Comparison of ENCODE assay signal across 1 cellular context in the genomic region with DNA sequence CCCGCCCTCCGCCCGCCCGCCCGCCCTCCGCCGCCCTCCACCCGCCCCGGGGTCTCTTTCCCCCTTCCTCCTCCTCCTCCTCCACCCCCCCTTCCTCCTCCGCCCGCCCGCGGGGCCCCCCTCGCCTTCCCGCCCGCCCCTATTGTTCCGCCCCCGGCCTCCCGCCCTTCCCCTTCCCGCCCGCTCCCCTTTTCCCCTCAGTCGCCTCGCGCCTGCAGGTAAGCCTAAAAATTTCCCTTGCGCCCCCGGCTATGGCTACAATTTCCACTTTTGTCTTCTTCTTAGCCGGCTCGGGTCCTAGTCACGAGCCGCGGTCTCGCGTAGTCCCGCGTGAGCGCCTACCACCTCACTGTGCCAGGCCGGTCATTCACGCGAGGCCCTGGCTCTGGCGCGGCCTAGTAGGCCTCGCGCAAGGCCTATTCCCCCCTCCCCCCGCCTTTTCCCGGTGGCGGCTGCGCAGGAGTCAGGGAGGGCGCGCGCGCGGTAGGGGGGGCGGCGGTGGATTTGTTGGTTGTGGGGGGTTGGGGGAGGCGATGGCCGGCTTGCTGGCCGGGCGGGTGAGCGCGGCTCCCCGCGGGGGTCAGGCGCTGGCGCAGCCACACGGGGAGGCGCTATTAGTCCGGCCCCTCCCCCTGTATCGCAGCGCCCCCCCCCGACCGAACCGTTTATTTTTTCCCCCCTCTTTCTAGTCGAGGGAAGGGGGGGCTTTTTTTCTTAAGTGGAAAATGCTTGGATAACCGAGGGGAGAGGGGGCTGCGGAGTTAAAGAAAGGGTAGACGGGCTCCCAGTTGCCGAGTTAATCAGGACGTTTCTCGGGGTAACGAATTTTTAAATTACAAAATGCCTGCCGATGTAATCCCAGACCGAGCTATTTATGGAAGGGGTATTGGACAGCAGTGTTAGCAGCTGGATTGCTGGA.
A peak's percentile ranks its signal among the peaks of the same experiment; 100 is the strongest.
TF ChIP-seq lines count a peak whose summit lies in the region.

No MANE protein-coding gene starts in this region.

TF ChIP-seq in HepG2, 621 proteins besides CTCF, POLR2A, EP300 and RAD21 (continued from another document and continues in another):
- TF ChIP-seq ZNF17 (CRISPR knock-in tag; IDR thresholded peaks at IDR 0.05) (no peak), ZNF562 (CRISPR knock-in tag; IDR thresholded peaks at IDR 0.05; ENCODE audit: borderline replicate concordance) (no peak), RFX3 (CRISPR knock-in tag; IDR thresholded peaks at IDR 0.05) (no peak), KLF15 (CRISPR knock-in tag; IDR thresholded peaks at IDR 0.05; ENCODE audit: borderline replicate concordance) (no peak), NR3C1 (CRISPR knock-in tag; IDR thresholded peaks at IDR 0.05) (no peak), ATAD3A (CRISPR knock-in tag; IDR thresholded peaks at IDR 0.05) (0 out of 2 replicates have a peak, but pooled peaks have one; percentile 75), HMG20B (CRISPR knock-in tag; conservative IDR thresholded peaks at IDR 0.05) (no peak), IKZF1 (IDR thresholded peaks at IDR 0.05) (no peak), MIXL1 (CRISPR knock-in tag; IDR thresholded peaks at IDR 0.05) (no peak), ZNF772 (CRISPR knock-in tag; IDR thresholded peaks at IDR 0.05) (no peak), NFIC (IDR thresholded peaks at IDR 0.05; ENCODE audit: low read length) (no peak), KDM5A (IDR thresholded peaks at IDR 0.05; ENCODE audit: borderline replicate concordance, low read length) (peak; percentile 71; the same call in 1 of the 2 replicates), PHF8 (CRISPR knock-in tag; IDR thresholded peaks at IDR 0.05) (peak; percentile 99), TSC22D2 (CRISPR knock-in tag; IDR thresholded peaks at IDR 0.05; ENCODE audit: borderline replicate concordance) (no peak), KDM1A (CRISPR knock-in tag; IDR thresholded peaks at IDR 0.05) (no peak), HDAC6 (IDR thresholded peaks at IDR 0.05; ENCODE audit: low read depth, low read length) (no peak), ONECUT2 (CRISPR knock-in tag; IDR thresholded peaks at IDR 0.05) (no peak), ISX (CRISPR knock-in tag; conservative IDR thresholded peaks at IDR 0.05) (no peak; the same call in 1 of the 2 replicates), PHF21A (CRISPR knock-in tag; IDR thresholded peaks at IDR 0.05) (no peak), HMG20A (CRISPR knock-in tag; IDR thresholded peaks at IDR 0.05; ENCODE audit: borderline replicate concordance) (no peak), ZNF720 (CRISPR knock-in tag; IDR thresholded peaks at IDR 0.05) (0 out of 2 replicates have a peak, but pooled peaks have one; percentile 82), SIN3B (IDR thresholded peaks at IDR 0.05; ENCODE audit: low read length) (no peak), ZFYVE20 (CRISPR knock-in tag; IDR thresholded peaks at IDR 0.05; ENCODE audit: borderline replicate concordance, low read depth) (no peak), ATF1 (CRISPR knock-in tag; IDR thresholded peaks at IDR 0.05) (no peak), HNRNPLL (IDR thresholded peaks at IDR 0.05; ENCODE audit: low read depth, low read length, poor library complexity, severe bottlenecking) (no peak), ZNF501 (CRISPR knock-in tag; IDR thresholded peaks at IDR 0.05) (no peak), PAWR (CRISPR knock-in tag; IDR thresholded peaks at IDR 0.05; ENCODE audit: borderline replicate concordance) (no peak), MBNL3 (CRISPR knock-in tag; conservative IDR thresholded peaks at IDR 0.05) (no peak), SALL1 (CRISPR knock-in tag; IDR thresholded peaks at IDR 0.05) (peak; percentile 62), ATF7 (IDR thresholded peaks at IDR 0.05) (no peak), ATF7 (CRISPR knock-in tag; IDR thresholded peaks at IDR 0.05) (no peak), HOXA5 (CRISPR knock-in tag; IDR thresholded peaks at IDR 0.05) (peak; percentile 29; the same call in 1 of the 2 replicates), SETDB1 (CRISPR knock-in tag; IDR thresholded peaks at IDR 0.05; ENCODE audit: borderline replicate concordance) (no peak), ZNF460 (CRISPR knock-in tag; IDR thresholded peaks at IDR 0.05; ENCODE audit: borderline replicate concordance) (no peak), ZNF124 (CRISPR knock-in tag; IDR thresholded peaks at IDR 0.05) (no peak; the same call in 1 of the 2 replicates), PHF20 (CRISPR knock-in tag; IDR thresholded peaks at IDR 0.05) (no peak), RFXANK (CRISPR knock-in tag; IDR thresholded peaks at IDR 0.05) (no peak), ZNF33B (CRISPR knock-in tag; IDR thresholded peaks at IDR 0.05) (no peak), MIER2 (CRISPR knock-in tag; IDR thresholded peaks at IDR 0.05) (no peak), ZNF432 (CRISPR knock-in tag; IDR thresholded peaks at IDR 0.05; ENCODE audit: borderline replicate concordance) (no peak), ZFP36L1 (CRISPR knock-in tag; IDR thresholded peaks at IDR 0.05) (no peak), MTA1 (CRISPR knock-in tag; IDR thresholded peaks at IDR 0.05; ENCODE audit: borderline replicate concordance) (no peak), SAP130 (CRISPR knock-in tag; IDR thresholded peaks at IDR 0.05; ENCODE audit: low read depth) (peak; percentile 29; the same call in 1 of the 2 replicates), ZNF614 (CRISPR knock-in tag; IDR thresholded peaks at IDR 0.05; ENCODE audit: borderline replicate concordance) (no peak), ZNF44 (CRISPR knock-in tag; IDR thresholded peaks at IDR 0.05) (no peak)
- TF ChIP-seq, protein P1, sequence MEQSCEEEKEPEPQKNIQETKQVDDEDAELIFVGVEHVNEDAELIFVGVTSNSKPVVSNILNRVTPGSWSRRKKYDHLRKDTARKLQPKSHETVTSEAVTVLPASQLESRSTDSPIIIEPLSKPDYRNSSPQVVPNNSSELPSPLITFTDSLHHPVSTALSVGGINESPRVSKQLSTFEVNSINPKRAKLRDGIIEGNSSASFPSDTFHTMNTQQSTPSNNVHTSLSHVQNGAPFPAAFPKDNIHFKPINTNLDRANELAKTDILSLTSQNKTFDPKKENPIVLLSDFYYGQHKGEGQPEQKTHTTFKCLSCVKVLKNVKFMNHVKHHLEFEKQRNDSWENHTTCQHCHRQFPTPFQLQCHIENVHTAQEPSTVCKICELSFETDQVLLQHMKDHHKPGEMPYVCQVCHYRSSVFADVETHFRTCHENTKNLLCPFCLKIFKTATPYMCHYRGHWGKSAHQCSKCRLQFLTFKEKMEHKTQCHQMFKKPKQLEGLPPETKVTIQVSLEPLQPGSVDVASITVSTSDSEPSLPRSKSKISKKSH (CRISPR knock-in tag; IDR thresholded peaks at IDR 0.05; ENCODE audit: borderline replicate concordance) = 0 out of 2 replicates have a peak, but pooled peaks have one; percentile 32
- TF ChIP-seq, protein P2, sequence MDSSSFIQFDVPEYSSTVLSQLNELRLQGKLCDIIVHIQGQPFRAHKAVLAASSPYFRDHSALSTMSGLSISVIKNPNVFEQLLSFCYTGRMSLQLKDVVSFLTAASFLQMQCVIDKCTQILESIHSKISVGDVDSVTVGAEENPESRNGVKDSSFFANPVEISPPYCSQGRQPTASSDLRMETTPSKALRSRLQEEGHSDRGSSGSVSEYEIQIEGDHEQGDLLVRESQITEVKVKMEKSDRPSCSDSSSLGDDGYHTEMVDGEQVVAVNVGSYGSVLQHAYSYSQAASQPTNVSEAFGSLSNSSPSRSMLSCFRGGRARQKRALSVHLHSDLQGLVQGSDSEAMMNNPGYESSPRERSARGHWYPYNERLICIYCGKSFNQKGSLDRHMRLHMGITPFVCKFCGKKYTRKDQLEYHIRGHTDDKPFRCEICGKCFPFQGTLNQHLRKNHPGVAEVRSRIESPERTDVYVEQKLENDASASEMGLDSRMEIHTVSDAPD (CRISPR knock-in tag; IDR thresholded peaks at IDR 0.05) = no peak
- TF ChIP-seq, protein P3, sequence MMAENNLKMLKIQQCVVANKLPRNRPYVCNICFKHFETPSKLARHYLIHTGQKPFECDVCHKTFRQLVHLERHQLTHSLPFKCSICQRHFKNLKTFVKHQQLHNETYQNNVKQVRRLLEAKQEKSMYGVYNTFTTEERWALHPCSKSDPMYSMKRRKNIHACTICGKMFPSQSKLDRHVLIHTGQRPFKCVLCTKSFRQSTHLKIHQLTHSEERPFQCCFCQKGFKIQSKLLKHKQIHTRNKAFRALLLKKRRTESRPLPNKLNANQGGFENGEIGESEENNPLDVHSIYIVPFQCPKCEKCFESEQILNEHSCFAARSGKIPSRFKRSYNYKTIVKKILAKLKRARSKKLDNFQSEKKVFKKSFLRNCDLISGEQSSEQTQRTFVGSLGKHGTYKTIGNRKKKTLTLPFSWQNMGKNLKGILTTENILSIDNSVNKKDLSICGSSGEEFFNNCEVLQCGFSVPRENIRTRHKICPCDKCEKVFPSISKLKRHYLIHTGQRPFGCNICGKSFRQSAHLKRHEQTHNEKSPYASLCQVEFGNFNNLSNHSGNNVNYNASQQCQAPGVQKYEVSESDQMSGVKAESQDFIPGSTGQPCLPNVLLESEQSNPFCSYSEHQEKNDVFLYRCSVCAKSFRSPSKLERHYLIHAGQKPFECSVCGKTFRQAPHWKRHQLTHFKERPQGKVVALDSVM (CRISPR knock-in tag; IDR thresholded peaks at IDR 0.05) = no peak
- TF ChIP-seq, protein P4, sequence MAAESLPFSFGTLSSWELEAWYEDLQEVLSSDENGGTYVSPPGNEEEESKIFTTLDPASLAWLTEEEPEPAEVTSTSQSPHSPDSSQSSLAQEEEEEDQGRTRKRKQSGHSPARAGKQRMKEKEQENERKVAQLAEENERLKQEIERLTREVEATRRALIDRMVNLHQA (CRISPR knock-in tag; IDR thresholded peaks at IDR 0.05) = no peak
- TF ChIP-seq, protein P5, sequence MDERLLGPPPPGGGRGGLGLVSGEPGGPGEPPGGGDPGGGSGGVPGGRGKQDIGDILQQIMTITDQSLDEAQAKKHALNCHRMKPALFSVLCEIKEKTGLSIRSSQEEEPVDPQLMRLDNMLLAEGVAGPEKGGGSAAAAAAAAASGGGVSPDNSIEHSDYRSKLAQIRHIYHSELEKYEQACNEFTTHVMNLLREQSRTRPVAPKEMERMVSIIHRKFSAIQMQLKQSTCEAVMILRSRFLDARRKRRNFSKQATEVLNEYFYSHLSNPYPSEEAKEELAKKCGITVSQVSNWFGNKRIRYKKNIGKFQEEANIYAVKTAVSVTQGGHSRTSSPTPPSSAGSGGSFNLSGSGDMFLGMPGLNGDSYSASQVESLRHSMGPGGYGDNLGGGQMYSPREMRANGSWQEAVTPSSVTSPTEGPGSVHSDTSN (CRISPR knock-in tag; IDR thresholded peaks at IDR 0.05) = no peak
- TF ChIP-seq, protein P6, sequence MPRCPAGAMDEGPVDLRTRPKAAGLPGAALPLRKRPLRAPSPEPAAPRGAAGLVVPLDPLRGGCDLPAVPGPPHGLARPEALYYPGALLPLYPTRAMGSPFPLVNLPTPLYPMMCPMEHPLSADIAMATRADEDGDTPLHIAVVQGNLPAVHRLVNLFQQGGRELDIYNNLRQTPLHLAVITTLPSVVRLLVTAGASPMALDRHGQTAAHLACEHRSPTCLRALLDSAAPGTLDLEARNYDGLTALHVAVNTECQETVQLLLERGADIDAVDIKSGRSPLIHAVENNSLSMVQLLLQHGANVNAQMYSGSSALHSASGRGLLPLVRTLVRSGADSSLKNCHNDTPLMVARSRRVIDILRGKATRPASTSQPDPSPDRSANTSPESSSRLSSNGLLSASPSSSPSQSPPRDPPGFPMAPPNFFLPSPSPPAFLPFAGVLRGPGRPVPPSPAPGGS (CRISPR knock-in tag; IDR thresholded peaks at IDR 0.05) = no peak
- TF ChIP-seq, protein P7, sequence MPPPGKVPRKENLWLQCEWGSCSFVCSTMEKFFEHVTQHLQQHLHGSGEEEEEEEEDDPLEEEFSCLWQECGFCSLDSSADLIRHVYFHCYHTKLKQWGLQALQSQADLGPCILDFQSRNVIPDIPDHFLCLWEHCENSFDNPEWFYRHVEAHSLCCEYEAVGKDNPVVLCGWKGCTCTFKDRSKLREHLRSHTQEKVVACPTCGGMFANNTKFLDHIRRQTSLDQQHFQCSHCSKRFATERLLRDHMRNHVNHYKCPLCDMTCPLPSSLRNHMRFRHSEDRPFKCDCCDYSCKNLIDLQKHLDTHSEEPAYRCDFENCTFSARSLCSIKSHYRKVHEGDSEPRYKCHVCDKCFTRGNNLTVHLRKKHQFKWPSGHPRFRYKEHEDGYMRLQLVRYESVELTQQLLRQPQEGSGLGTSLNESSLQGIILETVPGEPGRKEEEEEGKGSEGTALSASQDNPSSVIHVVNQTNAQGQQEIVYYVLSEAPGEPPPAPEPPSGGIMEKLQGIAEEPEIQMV (CRISPR knock-in tag; IDR thresholded peaks at IDR 0.05; ENCODE audit: low read depth) = no peak
- TF ChIP-seq, protein P8, sequence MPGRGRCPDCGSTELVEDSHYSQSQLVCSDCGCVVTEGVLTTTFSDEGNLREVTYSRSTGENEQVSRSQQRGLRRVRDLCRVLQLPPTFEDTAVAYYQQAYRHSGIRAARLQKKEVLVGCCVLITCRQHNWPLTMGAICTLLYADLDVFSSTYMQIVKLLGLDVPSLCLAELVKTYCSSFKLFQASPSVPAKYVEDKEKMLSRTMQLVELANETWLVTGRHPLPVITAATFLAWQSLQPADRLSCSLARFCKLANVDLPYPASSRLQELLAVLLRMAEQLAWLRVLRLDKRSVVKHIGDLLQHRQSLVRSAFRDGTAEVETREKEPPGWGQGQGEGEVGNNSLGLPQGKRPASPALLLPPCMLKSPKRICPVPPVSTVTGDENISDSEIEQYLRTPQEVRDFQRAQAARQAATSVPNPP (CRISPR knock-in tag; IDR thresholded peaks at IDR 0.05) = no peak
- TF ChIP-seq, protein P9, sequence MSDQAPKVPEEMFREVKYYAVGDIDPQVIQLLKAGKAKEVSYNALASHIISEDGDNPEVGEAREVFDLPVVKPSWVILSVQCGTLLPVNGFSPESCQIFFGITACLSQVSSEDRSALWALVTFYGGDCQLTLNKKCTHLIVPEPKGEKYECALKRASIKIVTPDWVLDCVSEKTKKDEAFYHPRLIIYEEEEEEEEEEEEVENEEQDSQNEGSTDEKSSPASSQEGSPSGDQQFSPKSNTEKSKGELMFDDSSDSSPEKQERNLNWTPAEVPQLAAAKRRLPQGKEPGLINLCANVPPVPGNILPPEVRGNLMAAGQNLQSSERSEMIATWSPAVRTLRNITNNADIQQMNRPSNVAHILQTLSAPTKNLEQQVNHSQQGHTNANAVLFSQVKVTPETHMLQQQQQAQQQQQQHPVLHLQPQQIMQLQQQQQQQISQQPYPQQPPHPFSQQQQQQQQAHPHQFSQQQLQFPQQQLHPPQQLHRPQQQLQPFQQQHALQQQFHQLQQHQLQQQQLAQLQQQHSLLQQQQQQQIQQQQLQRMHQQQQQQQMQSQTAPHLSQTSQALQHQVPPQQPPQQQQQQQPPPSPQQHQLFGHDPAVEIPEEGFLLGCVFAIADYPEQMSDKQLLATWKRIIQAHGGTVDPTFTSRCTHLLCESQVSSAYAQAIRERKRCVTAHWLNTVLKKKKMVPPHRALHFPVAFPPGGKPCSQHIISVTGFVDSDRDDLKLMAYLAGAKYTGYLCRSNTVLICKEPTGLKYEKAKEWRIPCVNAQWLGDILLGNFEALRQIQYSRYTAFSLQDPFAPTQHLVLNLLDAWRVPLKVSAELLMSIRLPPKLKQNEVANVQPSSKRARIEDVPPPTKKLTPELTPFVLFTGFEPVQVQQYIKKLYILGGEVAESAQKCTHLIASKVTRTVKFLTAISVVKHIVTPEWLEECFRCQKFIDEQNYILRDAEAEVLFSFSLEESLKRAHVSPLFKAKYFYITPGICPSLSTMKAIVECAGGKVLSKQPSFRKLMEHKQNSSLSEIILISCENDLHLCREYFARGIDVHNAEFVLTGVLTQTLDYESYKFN (CRISPR knock-in tag; conservative IDR thresholded peaks at IDR 0.05) = no peak
